ENCODE assay signal across 13 cellular contexts in genomic region chr1:177585492-177586220, GRCh38.
DNase-seq lines count a peak whose midpoint lies in the region; ATAC-seq and TF ChIP-seq lines count a peak whose summit lies in the region.
"Had no signal": no experiment of that assay in that cellular context is flagged by ENCODE, and none has a peak within 500 bp of the region (broad histone marks: within the 10 kb centered on the region; RNA-seq: fewer than 3 reads in every experiment).

No MANE protein-coding gene starts in this region.

- H3K9me3 ChIP-seq in lower lobe of right lung (no peaks in the 10 kb centered on the region), esophagus muscularis mucosa (no peaks in the 10 kb centered on the region)
- H3K9me3 ChIP-seq: thoracic aorta had no signal

- CTCF ChIA-PET in RWPE1 (lab: Yijun Ruan, JAX) = interaction anchor here (0.6 kb wide), 1 partner anchor 357 kb away, joined by 4 read pairs; no protein-coding TSS in a partner anchor

- TF ChIP-seq EP300 in esophagus muscularis mucosa (IDR thresholded peaks at IDR 0.05) = no peak

- TF ChIP-seq CTCF in RWPE1 (conservative IDR thresholded peaks at IDR 0.05; ENCODE audit: low read depth) = no peak
- TF ChIP-seq CTCF in lower lobe of right lung (IDR thresholded peaks at IDR 0.05) = no peak
- no peak for TF ChIP-seq CTCF in esophagus muscularis mucosa (IDR thresholded peaks at IDR 0.05)

- H3K27me3 ChIP-seq in lower lobe of right lung (ENCODE audit: low read depth) (no peaks in the 10 kb centered on the region), esophagus muscularis mucosa (no peaks in the 10 kb centered on the region)

- no peaks in the 10 kb centered on the region for H3K36me3 ChIP-seq in lower lobe of right lung
- no peaks in the 10 kb centered on the region for H3K36me3 ChIP-seq in esophagus muscularis mucosa
- H3K36me3 ChIP-seq: thoracic aorta had no signal

- no peak overlapping the region for H3K27ac ChIP-seq in RWPE1
- H3K27ac ChIP-seq in lower lobe of right lung = peak overlapping the region; percentile 47
- no peak overlapping the region for H3K27ac ChIP-seq in esophagus muscularis mucosa (replicated peaks in 1 of 4)
- H3K27ac ChIP-seq: thoracic aorta had no signal

- H3K4me3 ChIP-seq in lower lobe of right lung = no peak overlapping the region
- H3K4me3 ChIP-seq in esophagus muscularis mucosa = no peak overlapping the region
- H3K4me3 ChIP-seq: thoracic aorta had no signal

- no peak for TF ChIP-seq POLR2A in esophagus muscularis mucosa (IDR thresholded peaks at IDR 0.05; ENCODE audit: low read depth)

- H3K4me1 ChIP-seq in lower lobe of right lung = peaks cover 13% of the 10 kb centered on the region
- H3K4me1 ChIP-seq in esophagus muscularis mucosa = no peaks in the 10 kb centered on the region

- WGBS in esophagus muscularis mucosa = 52% methylated on average over 3 of the region's 3 CpGs

- POLR2A ChIA-PET in RWPE1 (lab: Yijun Ruan, JAX; ENCODE audit: low non-redundant PET) = no interaction called here

- intact Hi-C loops in lower lobe of right lung (cut with DNase I) = no loop called here
- intact Hi-C loops in esophagus muscularis mucosa (cut with DNase I) = no loop called here

- DNase-seq in COLO668 (lab: John Stamatoyannopoulos, UW; ENCODE audit: unreplicated experiment) (peak; percentile 70), HPDE6-E6E7 (ENCODE audit: extremely low spot score) (peak; percentile 62), RWPE1 (ENCODE audit: low spot score) (peak; percentile 73), lower lobe of right lung (peak; percentile 52), esophagus muscularis mucosa (ENCODE audit: extremely low spot score) (no peak), germinal center (ENCODE audit: low spot score) (no peak), GM19238 (ENCODE audit: insufficient read length, low spot score) (no peak)
- DNase-seq in stimulated activated naive CD8-positive, alpha-beta T cell treated with anti-CD3 and anti-CD28 coated beads, Interleukin-15, Interleukin-2, amounts not matched to agents 100 U/mL and 50 U/mL, for 24 hours = no peak
- DNase-seq: activated CD8-positive, alpha-beta memory T cell treated with anti-CD3 and anti-CD28 coated beads for 24 hours; activated naive CD4-positive, alpha-beta T cell treated with anti-CD3 and anti-CD28 coated beads, Interleukin-2, amount 50 U/mL, for 16 hours; cortex of kidney; NCI-H1092 had no signal

- ATAC-seq in lower lobe of right lung = peak; percentile 93 to 94
- no peak for ATAC-seq in stimulated activated naive CD8-positive, alpha-beta T cell treated with anti-CD3 and anti-CD28 coated beads, Interleukin-15, Interleukin-2, amounts not matched to agents 100 U/mL and 50 U/mL, for 24 hours

Comparison
In these comparisons a context has a peak if more than half of its experiments do, and no peak if none do; other contexts are left out.
1. DNase-seq: peak in COLO668 (single experiment), HPDE6-E6E7 (single experiment), RWPE1 (single experiment) and lower lobe of right lung (single experiment); none in esophagus muscularis mucosa (single experiment), germinal center (single experiment), stimulated activated naive CD8-positive, alpha-beta T cell treated with anti-CD3 and anti-CD28 coated beads, Interleukin-15, Interleukin-2, amounts not matched to agents 100 U/mL and 50 U/mL, for 24 hours (single experiment) and GM19238 (single experiment).